ENCODE assay signal across 8 cellular contexts in genomic region chr18:4356929-4357328, GRCh38.
"Had no signal": no experiment of that assay in that cellular context is flagged by ENCODE, and none has a peak within 500 bp of the region (broad histone marks: within the 10 kb centered on the region; RNA-seq: fewer than 3 reads in every experiment).

No MANE protein-coding gene starts in this region.

- H3K27me3 Mint-ChIP-seq: IgD-negative memory B cell had no signal

- H3K4me1 Mint-ChIP-seq: IgD-negative memory B cell had no signal

- H3K27ac ChIP-seq: HL-60 had no signal

- DNase-seq: IMR-90, KBM-7, KG1 had no signal

- H3K27ac Mint-ChIP-seq: IgD-negative memory B cell had no signal

- ATAC-seq: HepG2, K562 had no signal

- FAIRE-seq: HepG2, HTR-8/SVneo, K562 had no signal

- H3K4me3 ChIP-seq: K562 had no signal
